In the genomic region with DNA sequence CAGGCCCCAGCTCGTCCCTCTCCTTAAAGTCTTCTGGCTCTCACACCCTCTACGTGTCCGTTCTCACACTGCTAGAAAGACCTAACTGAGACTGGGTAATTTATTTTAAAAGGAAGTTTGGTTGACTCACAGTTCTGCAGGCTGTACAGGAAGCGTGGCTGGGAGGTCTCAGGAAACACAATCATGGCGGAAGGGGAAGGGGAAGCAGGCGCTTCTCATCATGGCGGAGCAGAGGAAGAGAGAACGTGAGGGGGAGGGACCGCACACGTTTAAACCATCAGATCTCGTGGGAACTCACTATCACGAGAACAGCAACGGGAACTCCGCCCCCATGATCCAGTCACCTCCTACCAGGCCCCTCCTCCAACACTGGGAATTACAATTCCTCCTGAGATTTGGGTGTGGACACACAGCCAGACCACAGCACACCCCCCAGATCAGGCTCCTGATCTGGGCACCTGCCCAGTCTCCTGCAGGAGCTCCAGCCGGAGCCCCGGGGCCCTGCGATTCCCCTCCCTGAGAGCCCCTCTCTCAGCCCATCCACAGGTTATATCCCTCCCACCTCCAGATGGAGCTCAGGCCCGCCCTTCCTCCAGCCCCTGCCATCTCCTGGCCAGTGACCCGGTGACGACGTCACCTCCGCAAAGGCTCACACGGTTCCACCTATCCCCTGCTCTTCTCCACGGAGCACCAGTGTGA, we compare ENCODE assay signal across 1 cellular context.
TF ChIP-seq lines count a peak whose summit lies in the region.

No MANE protein-coding gene starts in this region.

TF ChIP-seq in GM12878, 131 proteins besides CTCF, POLR2A, EP300 and RAD21 (continued from another document):
- TF ChIP-seq BHLHE40 (IDR thresholded peaks at IDR 0.05; ENCODE audit: borderline replicate concordance in 1 of 2, low read depth in 2 of 2, low read length in 1 of 2), result peak; percentile 88 to 91
- TF ChIP-seq GATAD2B (conservative IDR thresholded peaks at IDR 0.05; ENCODE audit: low read depth), result no peak
- TF ChIP-seq, protein P1, sequence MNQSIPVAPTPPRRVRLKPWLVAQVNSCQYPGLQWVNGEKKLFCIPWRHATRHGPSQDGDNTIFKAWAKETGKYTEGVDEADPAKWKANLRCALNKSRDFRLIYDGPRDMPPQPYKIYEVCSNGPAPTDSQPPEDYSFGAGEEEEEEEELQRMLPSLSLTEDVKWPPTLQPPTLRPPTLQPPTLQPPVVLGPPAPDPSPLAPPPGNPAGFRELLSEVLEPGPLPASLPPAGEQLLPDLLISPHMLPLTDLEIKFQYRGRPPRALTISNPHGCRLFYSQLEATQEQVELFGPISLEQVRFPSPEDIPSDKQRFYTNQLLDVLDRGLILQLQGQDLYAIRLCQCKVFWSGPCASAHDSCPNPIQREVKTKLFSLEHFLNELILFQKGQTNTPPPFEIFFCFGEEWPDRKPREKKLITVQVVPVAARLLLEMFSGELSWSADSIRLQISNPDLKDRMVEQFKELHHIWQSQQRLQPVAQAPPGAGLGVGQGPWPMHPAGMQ (IDR thresholded peaks at IDR 0.05; ENCODE audit: borderline replicate concordance), result peak; percentile 11; the same call in 1 of the 2 replicates
- TF ChIP-seq ETV6 (conservative IDR thresholded peaks at IDR 0.05 in 1 of 2, IDR thresholded peaks at IDR 0.05 in 1 of 2; ENCODE audit: borderline replicate concordance in 1 of 2, low read depth in 1 of 2), result peak in 1 of 2 experiments; percentile 92; a peak in 2 of 4 replicates
- peak in 1 of 2 experiments; percentile 50; a peak in 1 of 3 replicates for TF ChIP-seq EGR1 (IDR thresholded peaks at IDR 0.05; ENCODE audit: borderline replicate concordance in 1 of 2, low read depth in 2 of 2, low read length in 2 of 2)
- no peak for TF ChIP-seq EED (IDR thresholded peaks at IDR 0.05; ENCODE audit: low read depth)
- 0 out of 2 replicates have a peak, but pooled peaks have one; percentile 33 for TF ChIP-seq SPI1 (IDR thresholded peaks at IDR 0.05; ENCODE audit: borderline replicate concordance, insufficient read depth, low read depth, low read length)
- no peak for TF ChIP-seq ZNF24 (IDR thresholded peaks at IDR 0.05)
TF ChIP-seq in GM12878: peak in this region for 13.
